In the genomic region with DNA sequence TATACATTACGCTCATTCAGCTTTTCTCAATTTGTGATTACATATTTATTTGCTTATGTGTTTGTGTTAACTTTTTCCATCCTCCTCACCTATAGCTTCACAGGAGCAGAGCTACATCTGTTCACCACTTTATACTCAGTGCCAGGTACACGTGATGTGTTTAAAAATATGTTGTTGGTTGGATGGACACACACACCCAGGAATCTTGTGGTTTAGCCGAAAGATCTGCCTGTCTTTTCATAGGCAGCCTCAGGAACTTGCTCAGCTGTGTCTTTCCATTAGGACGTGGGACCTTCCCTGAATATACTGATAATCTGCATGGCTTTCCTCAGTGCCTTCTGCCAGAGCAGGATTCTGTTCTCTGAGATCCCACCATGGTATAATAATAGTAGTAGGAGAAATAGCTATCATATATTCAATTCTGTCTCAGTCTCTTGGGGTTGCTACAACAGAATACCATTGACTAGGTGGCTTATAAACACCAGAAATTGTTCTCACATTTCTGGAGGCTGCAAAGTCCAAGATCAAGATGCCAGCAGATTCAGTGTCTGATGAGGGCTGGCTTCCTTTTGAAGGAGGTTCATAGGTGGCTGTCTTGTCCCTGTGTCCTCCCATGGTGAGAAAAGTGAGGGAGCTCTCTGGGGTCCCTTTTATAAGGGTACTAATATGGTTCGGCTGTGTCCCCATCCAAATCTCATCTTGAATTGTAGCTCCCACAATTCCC, we compare ENCODE assay signal across 31 cellular contexts. TPM values are rescaled to one million over a fixed set of nuclear protein-coding genes. Genes with fewer than 3 reads are reported as not detected.
"Had no signal": no experiment of that assay in that cellular context is flagged by ENCODE, and none has a peak within 500 bp of the region (broad histone marks: within the 10 kb centered on the region; RNA-seq: fewer than 3 reads in every experiment).

No MANE protein-coding gene starts in this region.

- H3K36me3 Mint-ChIP-seq: activated naive CD4-positive, alpha-beta T cell treated with anti-CD3 and anti-CD28 coated beads, Interleukin-2, amount 10 ng/mL, durations not matched to agents 7 days and 5 days; activated naive CD8-positive, alpha-beta T cell treated with anti-CD3 and anti-CD28 coated beads, Interleukin-2, amount 10 ng/mL, durations not matched to agents 7 days and 5 days; immature natural killer cell; naive B cell; type B pancreatic cell had no signal

- H3K27ac Mint-ChIP-seq: activated naive CD4-positive, alpha-beta T cell treated with anti-CD3 and anti-CD28 coated beads, Interleukin-2, amount 10 ng/mL, durations not matched to agents 7 days and 5 days; activated naive CD8-positive, alpha-beta T cell treated with anti-CD3 and anti-CD28 coated beads, Interleukin-2, amount 10 ng/mL, durations not matched to agents 7 days and 5 days; immature natural killer cell; nephron progenitor cell; T-helper 2 cell treated with Interferon-gamma antibody and Interleukin-4, amounts not matched to agents 5 μg/mL and 100 μg/mL, for 36 hours; type B pancreatic cell had no signal

- H3K27me3 ChIP-seq: ascending aorta, heart left ventricle, right atrium auricular region, spleen had no signal

- H3K4me3 ChIP-seq: ascending aorta, heart left ventricle, lower lobe of right lung, psoas muscle, right atrium auricular region, spleen, thoracic aorta had no signal

- H3K9me3 Mint-ChIP-seq: activated naive CD4-positive, alpha-beta T cell treated with anti-CD3 and anti-CD28 coated beads, Interleukin-2, amount 10 ng/mL, durations not matched to agents 7 days and 5 days; activated naive CD8-positive, alpha-beta T cell treated with anti-CD3 and anti-CD28 coated beads, Interleukin-2, amount 10 ng/mL, durations not matched to agents 7 days and 5 days; T-helper 2 cell treated with Interferon-gamma antibody and Interleukin-4, amounts not matched to agents 5 μg/mL and 100 μg/mL, for 36 hours had no signal

- DNase-seq: activated CD4-positive, alpha-beta T cell treated with anti-CD3 and anti-CD28 coated beads for 48 hours; activated CD4-positive, alpha-beta T cell treated with anti-CD3 and anti-CD28 coated beads, Interleukin-2, amount 50 U/mL, for 48 hours; activated CD8-positive, alpha-beta memory T cell treated with anti-CD3 and anti-CD28 coated beads for 24 hours; activated gamma-delta T cell; activated naive CD4-positive, alpha-beta T cell treated with anti-CD3 and anti-CD28 coated beads, Interleukin-2, amount 10 ng/mL, durations not matched to agents 7 days and 5 days; activated naive CD8-positive, alpha-beta T cell treated with anti-CD3 and anti-CD28 coated beads, Interleukin-2, amount 10 ng/mL, durations not matched to agents 7 days and 5 days; central memory CD4-positive, alpha-beta T cell; foreskin fibroblast; heart left ventricle; hypothalamus; immature natural killer cell; lower lobe of right lung; mesendoderm; naive B cell; nephron progenitor cell; psoas muscle; spleen; stimulated activated naive CD8-positive, alpha-beta T cell treated with anti-CD3 and anti-CD28 coated beads, Interleukin-15, Interleukin-2, amounts not matched to agents 100 U/mL and 50 U/mL, for 24 hours; T-helper 1 cell; WERI-Rb-1 had no signal

- H3K27ac ChIP-seq: ascending aorta, heart left ventricle, lower lobe of right lung, parathyroid adenoma, psoas muscle, right atrium auricular region, spleen, thoracic aorta, WERI-Rb-1 had no signal

- H3K4me1 Mint-ChIP-seq: activated naive CD4-positive, alpha-beta T cell treated with anti-CD3 and anti-CD28 coated beads, Interleukin-2, amount 10 ng/mL, durations not matched to agents 7 days and 5 days; activated naive CD8-positive, alpha-beta T cell treated with anti-CD3 and anti-CD28 coated beads, Interleukin-2, amount 10 ng/mL, durations not matched to agents 7 days and 5 days; immature natural killer cell; naive B cell had no signal

- H3K4me1 ChIP-seq: ascending aorta, lower lobe of right lung, parathyroid adenoma, spleen had no signal

- ATAC-seq: activated CD4-positive, CD25-positive, alpha-beta regulatory T cell treated with anti-CD3 and anti-CD28 coated beads, Interleukin-2, amount 50 U/mL, for 24 hours; esophagus mucosa; heart left ventricle; left lobe of liver; lower lobe of right lung; stimulated activated naive CD8-positive, alpha-beta T cell treated with anti-CD3 and anti-CD28 coated beads, Interleukin-15, Interleukin-2, amounts not matched to agents 100 U/mL and 50 U/mL, for 24 hours had no signal

- H3K9me3 ChIP-seq: ascending aorta, heart left ventricle, lower lobe of right lung, psoas muscle, right atrium auricular region, spleen, thoracic aorta had no signal

- H3K79me2 ChIP-seq: parathyroid adenoma had no signal

- FAIRE-seq: TTC549 had no signal

- H2AFZ ChIP-seq: parathyroid adenoma had no signal

- H3K36me3 ChIP-seq: ascending aorta, heart left ventricle, lower lobe of right lung, right atrium auricular region, spleen, thoracic aorta, WERI-Rb-1 had no signal

- H3K27me3 Mint-ChIP-seq: activated naive CD8-positive, alpha-beta T cell treated with anti-CD3 and anti-CD28 coated beads, Interleukin-2, amount 10 ng/mL, durations not matched to agents 7 days and 5 days had no signal

- H3K9ac ChIP-seq: parathyroid adenoma had no signal

- H3K4me3 Mint-ChIP-seq: activated naive CD4-positive, alpha-beta T cell treated with anti-CD3 and anti-CD28 coated beads, Interleukin-2, amount 10 ng/mL, durations not matched to agents 7 days and 5 days; activated naive CD8-positive, alpha-beta T cell treated with anti-CD3 and anti-CD28 coated beads, Interleukin-2, amount 10 ng/mL, durations not matched to agents 7 days and 5 days; immature natural killer cell; naive B cell; nephron progenitor cell; T-helper 2 cell treated with Interferon-gamma antibody and Interleukin-4, amounts not matched to agents 5 μg/mL and 100 μg/mL, for 36 hours; type B pancreatic cell had no signal

RNA-seq across cellular contexts. Expression of a gene that starts 50.0 kb away (rescaled TPM):
- total RNA-seq: activated naive CD8-positive, alpha-beta T cell treated with anti-CD3 and anti-CD28 coated beads, Interleukin-2, amount 10 ng/mL, durations not matched to agents 7 days and 5 days; mononuclear cell had no signal
- polyA plus RNA-seq: immature natural killer cell had no signal
